14 cellular contexts compared by ENCODE assay signal in the genomic region with DNA sequence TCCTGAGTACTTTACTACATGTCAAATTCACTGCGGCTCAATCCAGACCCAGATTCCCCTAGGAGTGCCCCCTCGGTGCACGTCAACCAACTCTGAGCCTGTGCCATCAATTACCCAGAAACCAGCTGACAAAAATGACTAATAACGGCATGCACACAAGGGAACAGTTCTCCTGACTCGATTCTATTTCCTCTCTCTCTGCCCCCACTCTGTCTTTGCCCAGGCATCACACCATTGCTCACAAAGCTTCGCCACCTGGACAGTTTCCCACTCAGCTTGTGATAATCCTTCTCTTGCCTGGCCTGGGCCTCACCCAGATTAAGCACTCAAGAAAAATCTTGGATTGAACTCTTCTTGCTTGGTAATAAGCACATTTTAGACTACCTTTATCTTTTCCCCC.
A peak's percentile ranks its signal among the peaks of the same experiment; 100 is the strongest.
DNase-seq lines count a peak whose midpoint lies in the region; ATAC-seq, FAIRE-seq and TF ChIP-seq lines count a peak whose summit lies in the region.
"Had no signal": no experiment of that assay in that cellular context is flagged by ENCODE, and none has a peak within 500 bp of the region (broad histone marks: within the 10 kb centered on the region; RNA-seq: fewer than 3 reads in every experiment).

No MANE protein-coding gene starts in this region.

- peak; percentile 46 for ATAC-seq in GM12878
- no peak for ATAC-seq in GM21526 (IDR thresholded peaks at IDR 0.05; ENCODE audit: low FRiP score, unreplicated experiment)
- ATAC-seq: activated CD4-positive, alpha-beta T cell treated with anti-CD3 and anti-CD28 coated beads for 36 hours had no signal

- no peaks in the 10 kb centered on the region for H4K20me1 ChIP-seq in GM12878 (ENCODE audit: control insufficient read depth, insufficient read depth)

- WGBS in GM12878 (ENCODE audit: insufficient coverage, insufficient replicate concordance, low lambda C conversion rate, missing lambda C conversion rate): 33% methylated on average over 6 of the region's 6 CpGs
- WGBS in testis, 2 donors: 80 to 86% methylated on average over 6 of the region's 6 CpGs

- H3K27ac ChIP-seq in AG04450 (ENCODE audit: low read depth, low read length): peak overlapping the region; percentile 2
- H3K27ac ChIP-seq in GM12878 (ENCODE audit: control insufficient read depth, insufficient read depth): no peak overlapping the region
- no peak overlapping the region for H3K27ac ChIP-seq in testis
- H3K27ac ChIP-seq: esophagus muscularis mucosa had no signal

- TF ChIP-seq RAD21 in GM12878 (IDR thresholded peaks at IDR 0.05; ENCODE audit: insufficient read depth, low read depth, low read length): no peak

- no peaks in the 10 kb centered on the region for H3K9me3 ChIP-seq in AG04450 (ENCODE audit: control insufficient read depth, insufficient read depth, low read length)
- no peaks in the 10 kb centered on the region for H3K9me3 ChIP-seq in GM12878 (replicated peaks; ENCODE audit: control insufficient read depth, insufficient read depth, low read length)
- H3K9me3 ChIP-seq in testis: no peaks in the 10 kb centered on the region
- H3K9me3 ChIP-seq: esophagus muscularis mucosa had no signal

- H3K9me3 Mint-ChIP-seq in HFFc6: no peaks in the 10 kb centered on the region
- no peaks in the 10 kb centered on the region for H3K9me3 Mint-ChIP-seq in activated naive CD4-positive, alpha-beta T cell treated with anti-CD3 and anti-CD28 coated beads, Interleukin-2, amount 10 ng/mL, durations not matched to agents 7 days and 5 days

- H3K27me3 Mint-ChIP-seq in HFFc6 (ENCODE audit: insufficient read depth): no peaks in the 10 kb centered on the region; the same call in 1 of the 2 replicates
- H3K27me3 Mint-ChIP-seq in activated naive CD4-positive, alpha-beta T cell treated with anti-CD3 and anti-CD28 coated beads, Interleukin-2, amount 10 ng/mL, durations not matched to agents 7 days and 5 days: peaks cover 39% of the 10 kb centered on the region

- H3K4me3 ChIP-seq in AG04450 (ENCODE audit: low read depth, low read length): no peak overlapping the region
- H3K4me3 ChIP-seq in GM12878: no peak overlapping the region
- H3K4me3 ChIP-seq in testis: no peak overlapping the region
- H3K4me3 ChIP-seq: esophagus muscularis mucosa had no signal

- peaks cover 73% of the 10 kb centered on the region for H3K4me1 Mint-ChIP-seq in HFFc6 (ENCODE audit: low read depth)
- no peaks in the 10 kb centered on the region for H3K4me1 Mint-ChIP-seq in activated naive CD4-positive, alpha-beta T cell treated with anti-CD3 and anti-CD28 coated beads, Interleukin-2, amount 10 ng/mL, durations not matched to agents 7 days and 5 days
- H3K4me1 Mint-ChIP-seq: activated CD4-positive, alpha-beta T cell treated with anti-CD3 and anti-CD28 coated beads for 36 hours had no signal

- TF ChIP-seq POLR2A in GM12878 (IDR thresholded peaks at IDR 0.05; ENCODE audit: low read depth, low read length) (no peak), testis (IDR thresholded peaks at IDR 0.05) (no peak)

- TF ChIP-seq EP300 in GM12878 (IDR thresholded peaks at IDR 0.05; ENCODE audit: borderline replicate concordance in 1 of 2, control insufficient read depth in 1 of 2, low read depth in 2 of 2, low read length in 2 of 2): no peak

- in situ Hi-C loops in GM12878 (cut with MboI): loop anchor here (5.0 to 25.0 kb wide), 3 partner anchors 285 to 500 kb away; no protein-coding TSS in a partner anchor

- SMC1A ChIA-PET in GM12878 (lab: Charles Lee; ENCODE audit: uncharacterized antibody, unreplicated experiment): interaction anchor here (1.0 to 2.7 kb wide), 12 partner anchors 60 to 726 kb away, joined by 3 to 27 read pairs (median 5); no protein-coding TSS in a partner anchor

- intact Hi-C loops in GM12878 (cut with micrococcal nuclease; ENCODE audit: unreplicated experiment) (loop anchor here (5.0 kb wide), 1 partner anchor 160 kb away; no protein-coding TSS in a partner anchor), testis (cut with DNase I; ENCODE audit: low total_unique reads) (loop anchor here (10.0 kb wide), 1 partner anchor 282 kb away; a partner anchor contains a TSS)

- CTCF ChIA-PET in AG04450 (lab: Charles Lee) (interaction anchor here (0.5 to 4.7 kb wide), 29 partner anchors 12 to 509 kb away, joined by 3 to 67 read pairs (median 4); no protein-coding TSS in a partner anchor), GM12878 (lab: Yijun Ruan, JAX) (interaction anchor here (0.7 to 4.1 kb wide), 30 partner anchors 8 to 529 kb away, joined by 3 to 62 read pairs (median 4); no protein-coding TSS in a partner anchor)
- CTCF ChIA-PET in activated naive CD4-positive, alpha-beta T cell treated with anti-CD3 and anti-CD28 coated beads, Interleukin-2, amount 10 ng/mL, durations not matched to agents 7 days and 5 days (lab: Charles Lee): interaction anchor here (0.6 to 3.3 kb wide), 13 partner anchors 15 to 508 kb away, joined by 3 to 31 read pairs (median 4); no protein-coding TSS in a partner anchor

- H3K4me2 ChIP-seq in GM12878 (ENCODE audit: control insufficient read depth, insufficient read depth): no peak overlapping the region

- H3K36me3 ChIP-seq in GM12878 (ENCODE audit: control insufficient read depth in 2 of 2, insufficient read depth in 2 of 2, low read length in 1 of 2) (no peaks in the 10 kb centered on the region), testis (ENCODE audit: low read depth, missing control alignments) (no peaks in the 10 kb centered on the region)
- H3K36me3 ChIP-seq: esophagus muscularis mucosa had no signal

- no peaks in the 10 kb centered on the region for H3K79me2 ChIP-seq in GM12878 (ENCODE audit: control insufficient read depth, insufficient read depth, low read length)

- no peak overlapping the region for H3K9ac ChIP-seq in GM12878 (ENCODE audit: control insufficient read depth, insufficient read depth, low read length)

- FAIRE-seq in GM12878 (lab: Jason Lieb, UNC): no peak
- FAIRE-seq: islet of Langerhans had no signal

- POLR2A ChIA-PET in AG04450 (lab: Yijun Ruan, JAX) (interaction anchor here (1.3 to 2.1 kb wide), 2 partner anchors 185 to 187 kb away, joined by 4 to 5 read pairs; no protein-coding TSS in a partner anchor), GM12878 (lab: Charles Lee) (no interaction called here)

- peak overlapping the region; percentile 2 for H3K27ac Mint-ChIP-seq in HFFc6
- H3K27ac Mint-ChIP-seq in activated naive CD4-positive, alpha-beta T cell treated with anti-CD3 and anti-CD28 coated beads, Interleukin-2, amount 10 ng/mL, durations not matched to agents 7 days and 5 days: no peak overlapping the region
- H3K27ac Mint-ChIP-seq: activated CD4-positive, alpha-beta T cell treated with anti-CD3 and anti-CD28 coated beads for 36 hours; B cell had no signal

- H3K36me3 Mint-ChIP-seq in HFFc6 (ENCODE audit: low read depth): peaks cover 5% of the 10 kb centered on the region; the same call in 1 of the 2 replicates
- H3K36me3 Mint-ChIP-seq in activated naive CD4-positive, alpha-beta T cell treated with anti-CD3 and anti-CD28 coated beads, Interleukin-2, amount 10 ng/mL, durations not matched to agents 7 days and 5 days: no peaks in the 10 kb centered on the region

- no peak for TF ChIP-seq CTCF in AG04450 (IDR thresholded peaks at IDR 0.05; ENCODE audit: low read depth, low read length)
- no peak for TF ChIP-seq CTCF in HFFc6 (IDR thresholded peaks at IDR 0.05)
- TF ChIP-seq CTCF in GM12878 (IDR thresholded peaks at IDR 0.05 in 2 of 3, conservative IDR thresholded peaks at IDR 0.05 in 1 of 3; ENCODE audit: control insufficient read depth in 2 of 3, extremely low read depth in 1 of 3, insufficient read depth in 1 of 3, low read depth in 3 of 3, low read length in 3 of 3): no peak
- TF ChIP-seq CTCF in testis (IDR thresholded peaks at IDR 0.05): no peak

- RAD21 ChIA-PET in GM12878 (lab: Charles Lee; ENCODE audit: unreplicated experiment): interaction anchor here (0.9 to 1.7 kb wide), 9 partner anchors 8 to 529 kb away, joined by 3 to 13 read pairs (median 3); no protein-coding TSS in a partner anchor

- H3K4me1 ChIP-seq in GM12878 (ENCODE audit: control insufficient read depth, insufficient read depth, low read length) (peaks cover 3% of the 10 kb centered on the region), testis (peaks cover 6% of the 10 kb centered on the region)

- H3K4me3 Mint-ChIP-seq in HFFc6: no peak overlapping the region
- H3K4me3 Mint-ChIP-seq in activated naive CD4-positive, alpha-beta T cell treated with anti-CD3 and anti-CD28 coated beads, Interleukin-2, amount 10 ng/mL, durations not matched to agents 7 days and 5 days: no peak overlapping the region
- H3K4me3 Mint-ChIP-seq: activated CD4-positive, alpha-beta T cell treated with anti-CD3 and anti-CD28 coated beads for 36 hours; B cell had no signal

- H3K27me3 ChIP-seq in AG04450 (ENCODE audit: control insufficient read depth, insufficient read depth, low read length) (no peaks in the 10 kb centered on the region), GM12878 (replicated peaks in 1 of 2; ENCODE audit: control insufficient read depth in 2 of 2, insufficient read depth in 2 of 2, low read length in 1 of 2) (no peaks in the 10 kb centered on the region), testis (no peaks in the 10 kb centered on the region)
- H3K27me3 ChIP-seq: esophagus muscularis mucosa had no signal

- H2AFZ ChIP-seq in GM12878 (ENCODE audit: control insufficient read depth, low read depth, low read length): no peak overlapping the region

- BruUV-seq in GM12878 (replicated peaks; lab: Mats Ljungman, UMichigan): no TSS peak

- DNase-seq in AG04450 (ENCODE audit: low read depth, low spot score): no peak
- DNase-seq in HFFc6: no peak
- no peak for DNase-seq in GM12878 (ENCODE audit: low read depth, low spot score)
- peak; percentile 7 for DNase-seq in kidney glomerular epithelial cell (lab: John Stamatoyannopoulos, UW)
- no peak for DNase-seq in testis
- DNase-seq in activated naive CD4-positive, alpha-beta T cell treated with anti-CD3 and anti-CD28 coated beads, Interleukin-2, amount 10 ng/mL, durations not matched to agents 7 days and 5 days: no peak
- DNase-seq in stimulated activated naive CD4-positive, alpha-beta T cell (lab: John Stamatoyannopoulos, UW): no peak
- DNase-seq: activated CD4-positive, alpha-beta T cell treated with anti-CD3 and anti-CD28 coated beads for 36 hours; activated effector memory CD4-positive, alpha-beta T cell treated with Interleukin-2 at 50 U/mL for 16 hours; NCI-H774 had no signal

TF ChIP-seq in GM12878, 131 proteins besides CTCF, POLR2A, EP300 and RAD21 (continues in another document):
- TF ChIP-seq BACH1 (IDR thresholded peaks at IDR 0.05; ENCODE audit: borderline replicate concordance): no peak
